Comparison of ENCODE assay signal across 1 cellular context in genomic region chr20:4973330-4974097, GRCh38.
TF ChIP-seq lines count a peak whose summit lies in the region.

No MANE protein-coding gene starts in this region.

TF ChIP-seq in H1, 55 proteins besides CTCF, POLR2A, EP300 and RAD21:
- TF ChIP-seq, protein P1, sequence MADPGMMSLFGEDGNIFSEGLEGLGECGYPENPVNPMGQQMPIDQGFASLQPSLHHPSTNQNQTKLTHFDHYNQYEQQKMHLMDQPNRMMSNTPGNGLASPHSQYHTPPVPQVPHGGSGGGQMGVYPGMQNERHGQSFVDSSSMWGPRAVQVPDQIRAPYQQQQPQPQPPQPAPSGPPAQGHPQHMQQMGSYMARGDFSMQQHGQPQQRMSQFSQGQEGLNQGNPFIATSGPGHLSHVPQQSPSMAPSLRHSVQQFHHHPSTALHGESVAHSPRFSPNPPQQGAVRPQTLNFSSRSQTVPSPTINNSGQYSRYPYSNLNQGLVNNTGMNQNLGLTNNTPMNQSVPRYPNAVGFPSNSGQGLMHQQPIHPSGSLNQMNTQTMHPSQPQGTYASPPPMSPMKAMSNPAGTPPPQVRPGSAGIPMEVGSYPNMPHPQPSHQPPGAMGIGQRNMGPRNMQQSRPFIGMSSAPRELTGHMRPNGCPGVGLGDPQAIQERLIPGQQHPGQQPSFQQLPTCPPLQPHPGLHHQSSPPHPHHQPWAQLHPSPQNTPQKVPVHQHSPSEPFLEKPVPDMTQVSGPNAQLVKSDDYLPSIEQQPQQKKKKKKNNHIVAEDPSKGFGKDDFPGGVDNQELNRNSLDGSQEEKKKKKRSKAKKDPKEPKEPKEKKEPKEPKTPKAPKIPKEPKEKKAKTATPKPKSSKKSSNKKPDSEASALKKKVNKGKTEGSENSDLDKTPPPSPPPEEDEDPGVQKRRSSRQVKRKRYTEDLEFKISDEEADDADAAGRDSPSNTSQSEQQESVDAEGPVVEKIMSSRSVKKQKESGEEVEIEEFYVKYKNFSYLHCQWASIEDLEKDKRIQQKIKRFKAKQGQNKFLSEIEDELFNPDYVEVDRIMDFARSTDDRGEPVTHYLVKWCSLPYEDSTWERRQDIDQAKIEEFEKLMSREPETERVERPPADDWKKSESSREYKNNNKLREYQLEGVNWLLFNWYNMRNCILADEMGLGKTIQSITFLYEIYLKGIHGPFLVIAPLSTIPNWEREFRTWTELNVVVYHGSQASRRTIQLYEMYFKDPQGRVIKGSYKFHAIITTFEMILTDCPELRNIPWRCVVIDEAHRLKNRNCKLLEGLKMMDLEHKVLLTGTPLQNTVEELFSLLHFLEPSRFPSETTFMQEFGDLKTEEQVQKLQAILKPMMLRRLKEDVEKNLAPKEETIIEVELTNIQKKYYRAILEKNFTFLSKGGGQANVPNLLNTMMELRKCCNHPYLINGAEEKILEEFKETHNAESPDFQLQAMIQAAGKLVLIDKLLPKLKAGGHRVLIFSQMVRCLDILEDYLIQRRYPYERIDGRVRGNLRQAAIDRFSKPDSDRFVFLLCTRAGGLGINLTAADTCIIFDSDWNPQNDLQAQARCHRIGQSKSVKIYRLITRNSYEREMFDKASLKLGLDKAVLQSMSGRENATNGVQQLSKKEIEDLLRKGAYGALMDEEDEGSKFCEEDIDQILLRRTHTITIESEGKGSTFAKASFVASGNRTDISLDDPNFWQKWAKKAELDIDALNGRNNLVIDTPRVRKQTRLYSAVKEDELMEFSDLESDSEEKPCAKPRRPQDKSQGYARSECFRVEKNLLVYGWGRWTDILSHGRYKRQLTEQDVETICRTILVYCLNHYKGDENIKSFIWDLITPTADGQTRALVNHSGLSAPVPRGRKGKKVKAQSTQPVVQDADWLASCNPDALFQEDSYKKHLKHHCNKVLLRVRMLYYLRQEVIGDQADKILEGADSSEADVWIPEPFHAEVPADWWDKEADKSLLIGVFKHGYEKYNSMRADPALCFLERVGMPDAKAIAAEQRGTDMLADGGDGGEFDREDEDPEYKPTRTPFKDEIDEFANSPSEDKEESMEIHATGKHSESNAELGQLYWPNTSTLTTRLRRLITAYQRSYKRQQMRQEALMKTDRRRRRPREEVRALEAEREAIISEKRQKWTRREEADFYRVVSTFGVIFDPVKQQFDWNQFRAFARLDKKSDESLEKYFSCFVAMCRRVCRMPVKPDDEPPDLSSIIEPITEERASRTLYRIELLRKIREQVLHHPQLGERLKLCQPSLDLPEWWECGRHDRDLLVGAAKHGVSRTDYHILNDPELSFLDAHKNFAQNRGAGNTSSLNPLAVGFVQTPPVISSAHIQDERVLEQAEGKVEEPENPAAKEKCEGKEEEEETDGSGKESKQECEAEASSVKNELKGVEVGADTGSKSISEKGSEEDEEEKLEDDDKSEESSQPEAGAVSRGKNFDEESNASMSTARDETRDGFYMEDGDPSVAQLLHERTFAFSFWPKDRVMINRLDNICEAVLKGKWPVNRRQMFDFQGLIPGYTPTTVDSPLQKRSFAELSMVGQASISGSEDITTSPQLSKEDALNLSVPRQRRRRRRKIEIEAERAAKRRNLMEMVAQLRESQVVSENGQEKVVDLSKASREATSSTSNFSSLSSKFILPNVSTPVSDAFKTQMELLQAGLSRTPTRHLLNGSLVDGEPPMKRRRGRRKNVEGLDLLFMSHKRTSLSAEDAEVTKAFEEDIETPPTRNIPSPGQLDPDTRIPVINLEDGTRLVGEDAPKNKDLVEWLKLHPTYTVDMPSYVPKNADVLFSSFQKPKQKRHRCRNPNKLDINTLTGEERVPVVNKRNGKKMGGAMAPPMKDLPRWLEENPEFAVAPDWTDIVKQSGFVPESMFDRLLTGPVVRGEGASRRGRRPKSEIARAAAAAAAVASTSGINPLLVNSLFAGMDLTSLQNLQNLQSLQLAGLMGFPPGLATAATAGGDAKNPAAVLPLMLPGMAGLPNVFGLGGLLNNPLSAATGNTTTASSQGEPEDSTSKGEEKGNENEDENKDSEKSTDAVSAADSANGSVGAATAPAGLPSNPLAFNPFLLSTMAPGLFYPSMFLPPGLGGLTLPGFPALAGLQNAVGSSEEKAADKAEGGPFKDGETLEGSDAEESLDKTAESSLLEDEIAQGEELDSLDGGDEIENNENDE (IDR thresholded peaks at IDR 0.05; ENCODE audit: insufficient replicate concordance, low read length) = no peak
- TF ChIP-seq PHF8 (conservative IDR thresholded peaks at IDR 0.05; ENCODE audit: low read depth, low read length) (no peak), KDM4A (IDR thresholded peaks at IDR 0.05; ENCODE audit: low read depth, low read length, severe bottlenecking) (no peak)
